ENCODE assay signal across 29 cellular contexts in the genomic region with DNA sequence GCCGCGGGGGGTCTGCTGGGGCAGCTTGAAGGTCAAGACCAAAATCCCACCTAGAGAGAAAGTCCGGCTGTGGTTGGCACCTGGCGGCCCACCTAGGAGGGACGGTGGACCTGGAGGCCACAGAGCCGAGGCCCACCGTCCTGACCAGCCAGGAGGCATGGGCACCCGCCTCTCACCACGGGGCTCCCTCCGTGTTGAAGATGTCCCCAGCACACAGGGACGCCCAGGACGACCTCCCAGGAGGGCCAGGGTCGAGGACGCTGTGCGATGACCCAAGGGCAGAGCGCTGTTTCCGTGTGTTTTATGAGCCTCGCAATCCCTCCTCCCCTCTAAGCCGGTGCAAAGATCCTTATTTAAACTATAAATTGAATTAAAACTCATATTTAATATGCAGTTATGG.
"Had no signal": no experiment of that assay in that cellular context is flagged by ENCODE, and none has a peak within 500 bp of the region (broad histone marks: within the 10 kb centered on the region; RNA-seq: fewer than 3 reads in every experiment).

No MANE protein-coding gene starts in this region.

- FAIRE-seq: endometrium, keratinocyte had no signal

- H3K4me3 Mint-ChIP-seq: effector memory CD8-positive, alpha-beta T cell; memory B cell; mesothelial cell of epicardium; naive B cell; stimulated activated memory B cell treated with anti-CD40 and anti-IgM and Interleukin-4, amounts not matched to agents 10 μg/mL and 1 μg/mL and 100 μg/mL, for 72 hours; stimulated activated naive CD8-positive, alpha-beta T cell treated with anti-CD3 and anti-CD28 coated beads, Interleukin-15, Interleukin-2, amounts not matched to agents 100 ng/mL and 50 ng/mL, for 24 hours had no signal

- H3K27ac Mint-ChIP-seq: effector memory CD8-positive, alpha-beta T cell; memory B cell; mesothelial cell of epicardium; naive B cell; stimulated activated memory B cell treated with anti-CD40 and anti-IgM and Interleukin-4, amounts not matched to agents 10 μg/mL and 1 μg/mL and 100 μg/mL, for 72 hours; stimulated activated naive CD8-positive, alpha-beta T cell treated with anti-CD3 and anti-CD28 coated beads, Interleukin-15, Interleukin-2, amounts not matched to agents 100 ng/mL and 50 ng/mL, for 24 hours had no signal

- H3K27ac ChIP-seq: epithelial cell of prostate, gastrocnemius medialis, ovary, psoas muscle, skin epidermis, spleen, thoracic aorta, upper lobe of right lung, uterus had no signal

- DNase-seq: cerebellar nuclear complex; cortex of kidney; effector memory CD8-positive, alpha-beta T cell; foreskin fibroblast; gastrocnemius medialis; head of caudate nucleus; left ventricle myocardium superior; mucosa of descending colon; naive B cell; ovary; posterior cingulate gyrus; psoas muscle; right cardiac atrium; spleen; stimulated activated CD4-positive, alpha-beta T cell treated with anti-CD3 and anti-CD28 coated beads, Interleukin-4, amount 100 ng/mL, for 4 hours; upper lobe of right lung; uterus had no signal

- H3K4me1 Mint-ChIP-seq: mesothelial cell of epicardium; stimulated activated memory B cell treated with anti-CD40 and anti-IgM and Interleukin-4, amounts not matched to agents 10 μg/mL and 1 μg/mL and 100 μg/mL, for 72 hours had no signal

- H3K4me1 ChIP-seq: gastrocnemius medialis, psoas muscle, spleen, upper lobe of right lung, uterus had no signal

- H3K27me3 Mint-ChIP-seq: effector memory CD8-positive, alpha-beta T cell; memory B cell; naive B cell; stimulated activated memory B cell treated with anti-CD40 and anti-IgM and Interleukin-4, amounts not matched to agents 10 μg/mL and 1 μg/mL and 100 μg/mL, for 72 hours; stimulated activated naive CD8-positive, alpha-beta T cell treated with anti-CD3 and anti-CD28 coated beads, Interleukin-15, Interleukin-2, amounts not matched to agents 100 ng/mL and 50 ng/mL, for 24 hours had no signal

- H3K27me3 ChIP-seq: ovary, spleen, tibial nerve, upper lobe of right lung, uterus had no signal

- ATAC-seq: effector memory CD8-positive, alpha-beta T cell; esophagus mucosa; gastrocnemius medialis; left ventricle myocardium superior; mucosa of descending colon; psoas muscle; stimulated activated memory B cell treated with anti-CD40 and anti-IgM and Interleukin-4, amounts not matched to agents 10 μg/mL and 1 μg/mL and 100 μg/mL, for 72 hours had no signal

- H3K4me3 ChIP-seq: gastrocnemius medialis, lung, mucosa of descending colon, ovary, psoas muscle, skin epidermis, spleen, thoracic aorta, tibial nerve, upper lobe of right lung, uterus had no signal

- H3K9me3 ChIP-seq: gastrocnemius medialis had no signal

- H3K36me3 ChIP-seq: gastrocnemius medialis, ovary, spleen, thoracic aorta, tibial nerve, upper lobe of right lung, uterus had no signal

- H3K36me3 Mint-ChIP-seq: memory B cell; mesothelial cell of epicardium; naive B cell; stimulated activated memory B cell treated with anti-CD40 and anti-IgM and Interleukin-4, amounts not matched to agents 10 μg/mL and 1 μg/mL and 100 μg/mL, for 72 hours had no signal
